In genomic region chr7:146129997-146130396, GRCh38 we compare ENCODE assay signal across 21 cellular contexts. TPM values are rescaled to one million over a fixed set of nuclear protein-coding genes. Genes with fewer than 3 reads are reported as not detected.
DNase-seq lines count a peak whose midpoint lies in the region; ATAC-seq lines count a peak whose summit lies in the region.
"Had no signal": no experiment of that assay in that cellular context is flagged by ENCODE, and none has a peak within 500 bp of the region (broad histone marks: within the 10 kb centered on the region; RNA-seq: fewer than 3 reads in every experiment).

No MANE protein-coding gene starts in this region.

- no peak for ATAC-seq in GM21381 (IDR thresholded peaks at IDR 0.05; ENCODE audit: unreplicated experiment)
- ATAC-seq: A549; CD8-positive, alpha-beta T cell had no signal

- DNase-seq in posterior vena cava (ENCODE audit: low spot score), result peak; percentile 78
- DNase-seq: 8988T; AML-193; BE2C; C1 segment of cervical spinal cord; Caco-2; Calu3; CD4-positive, alpha-beta memory T cell; CD4-positive, alpha-beta T cell; CD4-positive, CD25-positive, alpha-beta regulatory T cell; CD8-positive, alpha-beta memory T cell; CD8-positive, alpha-beta T cell; COR-L47; DMS 273 treated with DMSO at 0.1 percent for 48 hours; DMS153; DMS79; DMS79 treated with DMSO at 0.1 percent for 48 hours; DND-41; EL had no signal

- intact Hi-C loops in posterior vena cava (cut with DNase I), result no loop called here

RNA-seq across cellular contexts. Expression of gene CNTNAP2, which starts 13.4 kb away (rescaled TPM):
- not detected for total RNA-seq in posterior vena cava
- total RNA-seq: CD4-positive, alpha-beta T cell; CD4-positive, CD25-positive, alpha-beta regulatory T cell; CD8-positive, alpha-beta memory T cell had no signal
